In genomic region chrX:15334561-15334960, GRCh38 we compare ENCODE assay signal across 8 cellular contexts. TPM values are rescaled to one million over a fixed set of nuclear protein-coding genes. Genes with fewer than 3 reads are reported as not detected.
DNase-seq lines count a peak whose midpoint lies in the region; ATAC-seq, FAIRE-seq and TF ChIP-seq lines count a peak whose summit lies in the region.

No MANE protein-coding gene starts in this region.

- WGBS in liver, result 4% methylated on average over 7 of the region's 7 CpGs

- H2AFZ ChIP-seq in astrocyte (ENCODE audit: low read depth, low read length), result peak overlapping the region; percentile 80

- peak overlapping the region; percentile 91 for H3K27ac Mint-ChIP-seq in astrocyte (ENCODE audit: unreplicated experiment)
- peak overlapping the region; percentile 98 for H3K27ac Mint-ChIP-seq in type B pancreatic cell

- no peak for ATAC-seq in HG03196 (IDR thresholded peaks at IDR 0.05; ENCODE audit: unreplicated experiment)

- H3K36me3 Mint-ChIP-seq in astrocyte (ENCODE audit: low read depth, unreplicated experiment) (no peaks in the 10 kb centered on the region), type B pancreatic cell (peaks cover 4% of the 10 kb centered on the region)

- peak overlapping the region; percentile 65 for H3K27ac ChIP-seq in HL-60 (replicated peaks)
- peak overlapping the region; percentile 91 for H3K27ac ChIP-seq in astrocyte (ENCODE audit: low read depth, low read length)
- H3K27ac ChIP-seq in liver (ENCODE audit: low read depth in 1 of 2, low read length in 2 of 2), result peak overlapping the region; percentile 89 to 92

- TF ChIP-seq RAD21 in liver (IDR thresholded peaks at IDR 0.05), result no peak

- H3K9me3 ChIP-seq in astrocyte (ENCODE audit: insufficient read depth, low read depth, low read length) (no peaks in the 10 kb centered on the region), liver (ENCODE audit: control insufficient read depth in 4 of 4, low read length in 3 of 4) (no peaks in the 10 kb centered on the region)

- peaks cover 17% of the 10 kb centered on the region for H3K79me2 ChIP-seq in astrocyte (ENCODE audit: insufficient read depth, low read length)

- H3K4me2 ChIP-seq in astrocyte (ENCODE audit: low read length), result peak overlapping the region; percentile 96

- POLR2A ChIA-PET in BJ (lab: Charles Lee), result interaction anchor here (0.6 kb wide), 1 partner anchor 43 kb away, joined by 19 read pairs; no protein-coding TSS in a partner anchor

- no peak for DNase-seq in BJ (ENCODE audit: low read depth)
- DNase-seq in HL-60 (ENCODE audit: low read depth in 1 of 2, low spot score in 1 of 2), result no peak
- peak; percentile 19 for DNase-seq in astrocyte (ENCODE audit: low read depth)
- DNase-seq in type B pancreatic cell (ENCODE audit: extremely low spot score, unreplicated experiment), result no peak
- DNase-seq in HTR-8/SVneo (ENCODE audit: insufficient read length, low spot score), result no peak
- no peak for DNase-seq in SKM-1 treated with dmso at 0.1 percent for 144 hours (lab: John Stamatoyannopoulos, UW; ENCODE audit: unreplicated experiment)

- peak overlapping the region; percentile 96 for H3K4me3 Mint-ChIP-seq in astrocyte (ENCODE audit: unreplicated experiment)
- H3K4me3 Mint-ChIP-seq in type B pancreatic cell, result peak overlapping the region; percentile 95

- H4K20me1 ChIP-seq in astrocyte (ENCODE audit: insufficient read depth, low read length), result no peaks in the 10 kb centered on the region

- H3K27me3 ChIP-seq in BJ (ENCODE audit: control insufficient read depth, insufficient read depth, low read length) (no peaks in the 10 kb centered on the region), HL-60 (ENCODE audit: insufficient read depth, poor library complexity, severe bottlenecking) (no peaks in the 10 kb centered on the region), astrocyte (ENCODE audit: insufficient read depth, low read length) (peaks cover 2% of the 10 kb centered on the region), liver (ENCODE audit: control insufficient read depth in 4 of 4, insufficient read depth in 4 of 4, low read length in 3 of 4) (peaks cover 0 to 2% (median 0%) of the 10 kb centered on the region in 4 donors)

- no peaks in the 10 kb centered on the region for H3K9me3 Mint-ChIP-seq in astrocyte (ENCODE audit: unreplicated experiment)
- H3K9me3 Mint-ChIP-seq in type B pancreatic cell, result no peaks in the 10 kb centered on the region

- no peak for FAIRE-seq in astrocyte (lab: Jason Lieb, UNC)
- no peak for FAIRE-seq in HTR-8/SVneo (lab: Jason Lieb, UNC)

- H3K4me1 Mint-ChIP-seq in astrocyte (ENCODE audit: low read depth, unreplicated experiment) (no peaks in the 10 kb centered on the region), type B pancreatic cell (ENCODE audit: unreplicated experiment) (peaks cover 5% of the 10 kb centered on the region)

- CTCF ChIA-PET in BJ (lab: Yijun Ruan, JAX), result interaction anchor here (1.1 kb wide), 1 partner anchor 18 kb away, joined by 4 read pairs; no protein-coding TSS in a partner anchor

- peaks cover 4% of the 10 kb centered on the region; the same call in 1 of the 2 replicates for H3K36me3 ChIP-seq in BJ (ENCODE audit: control insufficient read depth, insufficient read depth, low read length)
- H3K36me3 ChIP-seq in astrocyte (ENCODE audit: insufficient read depth, low read length), result peaks cover 2% of the 10 kb centered on the region
- H3K36me3 ChIP-seq in liver (ENCODE audit: control insufficient read depth in 4 of 4, insufficient read depth in 3 of 4, low read depth in 1 of 4, low read length in 3 of 4), result peaks cover 0 to 4% (median 0%) of the 10 kb centered on the region in 4 donors

- H3K4me1 ChIP-seq in astrocyte (ENCODE audit: insufficient read depth, low read length) (peaks cover 4% of the 10 kb centered on the region), liver (ENCODE audit: control insufficient read depth in 4 of 4, insufficient read depth in 4 of 4, low read length in 3 of 4) (peaks cover 0 to 5% (median 0%) of the 10 kb centered on the region in 4 donors)

- H3K27me3 Mint-ChIP-seq in astrocyte (ENCODE audit: low read depth, unreplicated experiment) (no peaks in the 10 kb centered on the region), type B pancreatic cell (peaks cover 14% of the 10 kb centered on the region)

- TF ChIP-seq CTCF in BJ (IDR thresholded peaks at IDR 0.05; ENCODE audit: insufficient read depth, low read depth, low read length) (no peak), HL-60 (IDR thresholded peaks at IDR 0.05; ENCODE audit: insufficient read depth, low read length) (no peak), astrocyte (IDR thresholded peaks at IDR 0.05; ENCODE audit: insufficient read depth, low read depth, low read length) (no peak), liver (IDR thresholded peaks at IDR 0.05; ENCODE audit: low read depth, low read length, missing input control) (no peak), type B pancreatic cell (conservative IDR thresholded peaks at IDR 0.05) (no peak)

- H3K9ac ChIP-seq in astrocyte (ENCODE audit: low read length), result peak overlapping the region; percentile 98
- peak overlapping the region; percentile 88 to 90 for H3K9ac ChIP-seq in liver (ENCODE audit: low read depth in 1 of 2, low read length in 2 of 2)

- peak overlapping the region; percentile 65 for H3K4me3 ChIP-seq in BJ (ENCODE audit: low read depth, low read length)
- peak overlapping the region; percentile 80 for H3K4me3 ChIP-seq in HL-60 (replicated peaks; ENCODE audit: insufficient read depth, low read length)
- H3K4me3 ChIP-seq in astrocyte (ENCODE audit: insufficient read depth, low read depth, low read length), result peak overlapping the region; percentile 83
- H3K4me3 ChIP-seq in liver (ENCODE audit: low read depth in 1 of 3, low read length in 3 of 3), result peak overlapping the region; percentile 79 to 90 (median 87)

TF ChIP-seq in liver, 16 proteins besides CTCF, POLR2A, EP300 and RAD21 (continues in another document):
- TF ChIP-seq, protein P1, sequence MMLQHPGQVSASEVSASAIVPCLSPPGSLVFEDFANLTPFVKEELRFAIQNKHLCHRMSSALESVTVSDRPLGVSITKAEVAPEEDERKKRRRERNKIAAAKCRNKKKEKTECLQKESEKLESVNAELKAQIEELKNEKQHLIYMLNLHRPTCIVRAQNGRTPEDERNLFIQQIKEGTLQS (IDR thresholded peaks at IDR 0.05), result no peak
- TF ChIP-seq EGR1 (IDR thresholded peaks at IDR 0.05; ENCODE audit: low read depth in 2 of 2) (no peak), SP1 (IDR thresholded peaks at IDR 0.05) (no peak), HNF4G (IDR thresholded peaks at IDR 0.05) (no peak), YY1 (IDR thresholded peaks at IDR 0.05) (no peak), TAF1 (conservative IDR thresholded peaks at IDR 0.05) (no peak), GABPA (IDR thresholded peaks at IDR 0.05 in 1 of 2, conservative IDR thresholded peaks at IDR 0.05 in 1 of 2) (no peak), FOXA2 (IDR thresholded peaks at IDR 0.05) (no peak), JUND (IDR thresholded peaks at IDR 0.05) (no peak), HNF4A (conservative IDR thresholded peaks at IDR 0.05) (no peak), RXRA (IDR thresholded peaks at IDR 0.05) (no peak), NR2F2 (IDR thresholded peaks at IDR 0.05) (no peak)
- TF ChIP-seq, protein P2, sequence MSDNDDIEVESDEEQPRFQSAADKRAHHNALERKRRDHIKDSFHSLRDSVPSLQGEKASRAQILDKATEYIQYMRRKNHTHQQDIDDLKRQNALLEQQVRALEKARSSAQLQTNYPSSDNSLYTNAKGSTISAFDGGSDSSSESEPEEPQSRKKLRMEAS (IDR thresholded peaks at IDR 0.05), result no peak
- TF ChIP-seq, protein P3, sequence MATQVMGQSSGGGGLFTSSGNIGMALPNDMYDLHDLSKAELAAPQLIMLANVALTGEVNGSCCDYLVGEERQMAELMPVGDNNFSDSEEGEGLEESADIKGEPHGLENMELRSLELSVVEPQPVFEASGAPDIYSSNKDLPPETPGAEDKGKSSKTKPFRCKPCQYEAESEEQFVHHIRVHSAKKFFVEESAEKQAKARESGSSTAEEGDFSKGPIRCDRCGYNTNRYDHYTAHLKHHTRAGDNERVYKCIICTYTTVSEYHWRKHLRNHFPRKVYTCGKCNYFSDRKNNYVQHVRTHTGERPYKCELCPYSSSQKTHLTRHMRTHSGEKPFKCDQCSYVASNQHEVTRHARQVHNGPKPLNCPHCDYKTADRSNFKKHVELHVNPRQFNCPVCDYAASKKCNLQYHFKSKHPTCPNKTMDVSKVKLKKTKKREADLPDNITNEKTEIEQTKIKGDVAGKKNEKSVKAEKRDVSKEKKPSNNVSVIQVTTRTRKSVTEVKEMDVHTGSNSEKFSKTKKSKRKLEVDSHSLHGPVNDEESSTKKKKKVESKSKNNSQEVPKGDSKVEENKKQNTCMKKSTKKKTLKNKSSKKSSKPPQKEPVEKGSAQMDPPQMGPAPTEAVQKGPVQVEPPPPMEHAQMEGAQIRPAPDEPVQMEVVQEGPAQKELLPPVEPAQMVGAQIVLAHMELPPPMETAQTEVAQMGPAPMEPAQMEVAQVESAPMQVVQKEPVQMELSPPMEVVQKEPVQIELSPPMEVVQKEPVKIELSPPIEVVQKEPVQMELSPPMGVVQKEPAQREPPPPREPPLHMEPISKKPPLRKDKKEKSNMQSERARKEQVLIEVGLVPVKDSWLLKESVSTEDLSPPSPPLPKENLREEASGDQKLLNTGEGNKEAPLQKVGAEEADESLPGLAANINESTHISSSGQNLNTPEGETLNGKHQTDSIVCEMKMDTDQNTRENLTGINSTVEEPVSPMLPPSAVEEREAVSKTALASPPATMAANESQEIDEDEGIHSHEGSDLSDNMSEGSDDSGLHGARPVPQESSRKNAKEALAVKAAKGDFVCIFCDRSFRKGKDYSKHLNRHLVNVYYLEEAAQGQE (IDR thresholded peaks at IDR 0.05), result no peak

RNA-seq across cellular contexts. Expression of gene PIGA, which starts 0.8 kb away (rescaled TPM):
- polyA plus RNA-seq in BJ (2011; rRNA removed) (2.8 and 6.3 TPM in 2 replicates), liver (1 to 10 TPM; 3.0 to 3.3 TPM)
- 3.2 and 4.7 TPM in 2 replicates for polyA minus RNA-seq in BJ (2011; rRNA and poly(A)+ RNA removed)
- total RNA-seq in astrocyte (11.8 and 14.0 TPM in 2 replicates), liver (1 to 10 TPM; 7.9 to 8.7 TPM), type B pancreatic cell (ENCODE audit: low replicate concordance) (17.2 and 34.6 TPM in 2 replicates)

RNA-seq across cellular contexts. Expression of gene ASB11, which starts 19.1 kb away (rescaled TPM):
- not detected in 2 replicates for polyA plus RNA-seq in BJ (2011; rRNA removed)
- polyA minus RNA-seq in BJ (2011; rRNA and poly(A)+ RNA removed), result not detected in 2 replicates
- not detected in 2 replicates for total RNA-seq in astrocyte
- not detected for total RNA-seq in liver
- under 1 TPM in 1 of 2 donors, not detected in 1; 0.03 TPM for polyA plus RNA-seq in liver
- 0.14 TPM in 1 of 2 replicates, not detected in the other for total RNA-seq in type B pancreatic cell (ENCODE audit: low replicate concordance)

RNA-seq across cellular contexts. Expression of gene VEGFD, which starts 49.7 kb away (rescaled TPM):
- polyA plus RNA-seq in BJ (2011; rRNA removed), result 0.07 and 0.16 TPM in 2 replicates
- polyA minus RNA-seq in BJ (2011; rRNA and poly(A)+ RNA removed), result 0.14 and 0.26 TPM in 2 replicates
- total RNA-seq in astrocyte, result not detected in 2 replicates
- total RNA-seq in liver, result under 1 TPM; 0.05 to 0.92 TPM
- 1 to 10 TPM in 1 of 2 donors, under 1 TPM in 1; 0.37 to 4.5 TPM for polyA plus RNA-seq in liver
- total RNA-seq in type B pancreatic cell (ENCODE audit: low replicate concordance), result 0.83 and 20.5 TPM in 2 replicates
